32 cellular contexts compared by ENCODE assay signal in genomic region chr12:87828384-87828973, GRCh38.
DNase-seq lines count a peak whose midpoint lies in the region; ATAC-seq, FAIRE-seq and TF ChIP-seq lines count a peak whose summit lies in the region.
"Had no signal": no experiment of that assay in that cellular context is flagged by ENCODE, and none has a peak within 500 bp of the region (broad histone marks: within the 10 kb centered on the region; RNA-seq: fewer than 3 reads in every experiment).

No MANE protein-coding gene starts in this region.

- no peaks in the 10 kb centered on the region for H4K20me1 ChIP-seq in SK-N-SH (ENCODE audit: insufficient read depth)

- TF ChIP-seq RAD21 in A549 (conservative IDR thresholded peaks at IDR 0.05 in 1 of 2, IDR thresholded peaks at IDR 0.05 in 1 of 2) (no peak), SK-N-SH (IDR thresholded peaks at IDR 0.05; ENCODE audit: low read length) (no peak)

- H3K9me2 ChIP-seq in SK-N-SH = no peaks in the 10 kb centered on the region

- peak overlapping the region; percentile 56; the same call in 1 of the 3 replicates for H3K4me2 ChIP-seq in A549
- H3K4me2 ChIP-seq in SK-N-SH = no peak overlapping the region
- H3K4me2 ChIP-seq: GM23338, KMS-11, smooth muscle cell had no signal

- POLR2A ChIA-PET in A549 (lab: Yijun Ruan, JAX) (interaction anchor here (0.8 kb wide), 1 partner anchor 12 kb away, joined by 3 read pairs; no protein-coding TSS in a partner anchor), SK-N-SH (lab: Yijun Ruan, JAX) (no interaction called here)

- H3K79me2 ChIP-seq in SK-N-SH (ENCODE audit: insufficient read depth) = no peaks in the 10 kb centered on the region

- no peaks in the 10 kb centered on the region for H3K36me3 Mint-ChIP-seq in activated T-cell treated with anti-CD3 and anti-CD28 coated beads, Interleukin-2, amount 50 U/mL, for 72 hours (ENCODE audit: insufficient read depth in 2 of 2)
- H3K36me3 Mint-ChIP-seq: activated naive CD4-positive, alpha-beta T cell treated with anti-CD3 and anti-CD28 coated beads, Interleukin-2, amount 10 ng/mL, durations not matched to agents 7 days and 5 days; brain; CD8-positive, alpha-beta T cell; natural killer cell had no signal

- H3K4me3 Mint-ChIP-seq in activated T-cell treated with anti-CD3 and anti-CD28 coated beads, Interleukin-2, amount 50 U/mL, for 72 hours = no peak overlapping the region
- H3K4me3 Mint-ChIP-seq: activated CD4-positive, alpha-beta memory T cell treated with anti-CD3 and anti-CD28 coated beads, Interleukin-2, amount 10 ng/mL, durations not matched to agents 7 days and 5 days; activated naive CD4-positive, alpha-beta T cell treated with anti-CD3 and anti-CD28 coated beads, Interleukin-2, amount 10 ng/mL, durations not matched to agents 7 days and 5 days; brain; CD8-positive, alpha-beta T cell; GM23338; natural killer cell had no signal

- intact Hi-C loops in ascending aorta (cut with DNase I) = no loop called here

- H3K27me3 ChIP-seq in ascending aorta (no peaks in the 10 kb centered on the region), SK-N-SH (ENCODE audit: insufficient read depth) (no peaks in the 10 kb centered on the region)
- H3K27me3 ChIP-seq: adrenal gland, pancreas, upper lobe of right lung had no signal

- ATAC-seq in A549 = no peak
- no peak for ATAC-seq in activated T-cell treated with anti-CD3 and anti-CD28 coated beads, Interleukin-2, amount 50 U/mL, for 72 hours (replicated peaks in 1 of 2)
- ATAC-seq: CD8-positive, alpha-beta T cell; GM23338; natural killer cell; Right ventricle myocardium inferior; upper lobe of right lung had no signal

- H3K9me3 ChIP-seq in A549 (peaks cover 11% of the 10 kb centered on the region; the same call in 1 of the 3 replicates), ascending aorta (no peaks in the 10 kb centered on the region), SK-N-SH (no peaks in the 10 kb centered on the region)
- H3K9me3 ChIP-seq: lower lobe of right lung, mucosa of descending colon, pancreas, upper lobe of right lung had no signal

- WGBS in A549 (ENCODE audit: missing lambda C conversion rate) = 92% methylated on average over 6 of the region's 6 CpGs
- WGBS in SK-N-SH (ENCODE audit: low lambda C conversion rate) = 90% methylated on average over 6 of the region's 6 CpGs

- no peak for FAIRE-seq in A549 (lab: Jason Lieb, UNC)
- FAIRE-seq: pancreas had no signal

- no peak for DNase-seq in A549 (ENCODE audit: low read depth in 1 of 2, low spot score in 1 of 2)
- peak; percentile 52 for DNase-seq in NCI-H1417 treated with DMSO at 0.1 percent for 48 hours (lab: John Stamatoyannopoulos, UW)
- DNase-seq in ascending aorta (ENCODE audit: low spot score in 2 of 2) = no peak
- DNase-seq in lung microvascular endothelial cell (ENCODE audit: low read depth in 2 of 2) = peak; percentile 29 to 41
- no peak for DNase-seq in activated CD8-positive, alpha-beta memory T cell treated with anti-CD3 and anti-CD28 coated beads, Interleukin-2, amount 50 U/mL, for 4 hours
- no peak for DNase-seq in NCI-H1694 (lab: John Stamatoyannopoulos, UW)
- DNase-seq in SK-N-SH = no peak
- no peak for DNase-seq in activated T-cell treated with anti-CD3 and anti-CD28 coated beads, Interleukin-2, amount 50 U/mL, for 72 hours
- DNase-seq: activated CD4-positive, alpha-beta memory T cell treated with anti-CD3 and anti-CD28 coated beads, Interleukin-2, amount 10 ng/mL, durations not matched to agents 7 days and 5 days; activated CD8-positive, alpha-beta memory T cell treated with anti-CD3 and anti-CD28 coated beads, Interleukin-2, amount 50 U/mL, for 48 hours; activated naive CD4-positive, alpha-beta T cell treated with anti-CD3 and anti-CD28 coated beads, Interleukin-2, amount 10 ng/mL, durations not matched to agents 7 days and 5 days; adrenal gland; CD8-positive, alpha-beta T cell; cerebellar nuclear complex; hippocampal formation; lower lobe of right lung; MM.1S; mucosa of descending colon; natural killer cell; NCI-H1105 treated with DMSO at 0.1 percent for 48 hours; NCI-H2171; NCI-H510A treated with DMSO at 0.1 percent for 48 hours; NK-92 treated with Interleukin-12 subunit alpha and Interleukin-12 subunit beta, amount 100 ng/mL, for 24 hours; pancreas; stimulated activated naive CD4-positive, alpha-beta T cell; T-helper 9 cell; upper lobe of right lung had no signal

- peaks cover 0 to 2% of the 10 kb centered on the region in 2 donors for H3K9me3 Mint-ChIP-seq in activated T-cell treated with anti-CD3 and anti-CD28 coated beads, Interleukin-2, amount 50 U/mL, for 72 hours
- H3K9me3 Mint-ChIP-seq: activated CD4-positive, alpha-beta memory T cell treated with anti-CD3 and anti-CD28 coated beads, Interleukin-2, amount 10 ng/mL, durations not matched to agents 7 days and 5 days; activated naive CD4-positive, alpha-beta T cell treated with anti-CD3 and anti-CD28 coated beads, Interleukin-2, amount 10 ng/mL, durations not matched to agents 7 days and 5 days; brain; CD8-positive, alpha-beta T cell; GM23338 had no signal

- no peak for TF ChIP-seq POLR2A in A549 (IDR thresholded peaks at IDR 0.05; ENCODE audit: low read length)

- H3K27me3 Mint-ChIP-seq in activated T-cell treated with anti-CD3 and anti-CD28 coated beads, Interleukin-2, amount 50 U/mL, for 72 hours (ENCODE audit: low read depth) = no peaks in the 10 kb centered on the region
- H3K27me3 Mint-ChIP-seq: activated CD4-positive, alpha-beta memory T cell treated with anti-CD3 and anti-CD28 coated beads, Interleukin-2, amount 10 ng/mL, durations not matched to agents 7 days and 5 days; activated naive CD4-positive, alpha-beta T cell treated with anti-CD3 and anti-CD28 coated beads, Interleukin-2, amount 10 ng/mL, durations not matched to agents 7 days and 5 days; brain had no signal

- no peaks in the 10 kb centered on the region for H3K36me3 ChIP-seq in ascending aorta
- H3K36me3 ChIP-seq in SK-N-SH (replicated peaks in 1 of 2; ENCODE audit: control insufficient read depth in 1 of 2, insufficient read depth in 2 of 2, low read length in 1 of 2) = no peaks in the 10 kb centered on the region
- H3K36me3 ChIP-seq: adrenal gland, lower lobe of right lung, pancreas, upper lobe of right lung had no signal

- H3K27ac ChIP-seq in A549 (peak overlapping the region; percentile 67 to 83; a peak in 5 of 6 replicates), ascending aorta (no peak overlapping the region), SK-N-SH (ENCODE audit: low read depth in 2 of 2, low read length in 1 of 2) (no peak overlapping the region)
- H3K27ac ChIP-seq: adrenal gland, KMS-11, lower lobe of right lung, pancreas, upper lobe of right lung had no signal

- H3K27ac Mint-ChIP-seq in activated T-cell treated with anti-CD3 and anti-CD28 coated beads, Interleukin-2, amount 50 U/mL, for 72 hours = no peak overlapping the region
- H3K27ac Mint-ChIP-seq: activated CD4-positive, alpha-beta memory T cell treated with anti-CD3 and anti-CD28 coated beads, Interleukin-2, amount 10 ng/mL, durations not matched to agents 7 days and 5 days; activated naive CD4-positive, alpha-beta T cell treated with anti-CD3 and anti-CD28 coated beads, Interleukin-2, amount 10 ng/mL, durations not matched to agents 7 days and 5 days; brain; CD8-positive, alpha-beta T cell; GM23338; natural killer cell had no signal

- H3K9ac ChIP-seq in SK-N-SH = no peak overlapping the region
- H3K9ac ChIP-seq: KMS-11 had no signal

- CTCF ChIA-PET in A549 (lab: Yijun Ruan, JAX) = no interaction called here
- CTCF ChIA-PET in SK-N-SH (lab: Yijun Ruan, JAX) = interaction anchor here (1.3 kb wide), 1 partner anchor 545 kb away, joined by 3 read pairs; no protein-coding TSS in a partner anchor

- no peaks in the 10 kb centered on the region for H3F3A ChIP-seq in SK-N-SH (replicated peaks; ENCODE audit: insufficient read depth)

- TF ChIP-seq EP300 in A549 (IDR thresholded peaks at IDR 0.05) = no peak
- no peak for TF ChIP-seq EP300 in SK-N-SH (IDR thresholded peaks at IDR 0.05; ENCODE audit: borderline replicate concordance in 1 of 2, low read depth in 1 of 2, low read length in 1 of 2)

- no peaks in the 10 kb centered on the region for H3K4me1 Mint-ChIP-seq in activated T-cell treated with anti-CD3 and anti-CD28 coated beads, Interleukin-2, amount 50 U/mL, for 72 hours (ENCODE audit: low read depth)
- H3K4me1 Mint-ChIP-seq: activated CD4-positive, alpha-beta memory T cell treated with anti-CD3 and anti-CD28 coated beads, Interleukin-2, amount 10 ng/mL, durations not matched to agents 7 days and 5 days; activated naive CD4-positive, alpha-beta T cell treated with anti-CD3 and anti-CD28 coated beads, Interleukin-2, amount 10 ng/mL, durations not matched to agents 7 days and 5 days; brain; GM23338; natural killer cell had no signal

- TF ChIP-seq CTCF in A549 (IDR thresholded peaks at IDR 0.05) = no peak
- TF ChIP-seq CTCF in ascending aorta (IDR thresholded peaks at IDR 0.05) = no peak
- no peak for TF ChIP-seq CTCF in SK-N-SH (IDR thresholded peaks at IDR 0.05)

- no peak overlapping the region for H3K4me3 ChIP-seq in A549
- H3K4me3 ChIP-seq in ascending aorta = peak overlapping the region; percentile 20 to 23
- H3K4me3 ChIP-seq in SK-N-SH (ENCODE audit: low read depth in 2 of 2, low read length in 1 of 2) = no peak overlapping the region
- H3K4me3 ChIP-seq: adrenal gland, GM23338, lower lobe of right lung, mucosa of descending colon, pancreas, smooth muscle cell, upper lobe of right lung had no signal

- no peak overlapping the region for H2AFZ ChIP-seq in SK-N-SH (ENCODE audit: low read depth)
- H2AFZ ChIP-seq: GM23338 had no signal

- H3K4me1 ChIP-seq in A549 (peaks cover 23% of the 10 kb centered on the region), ascending aorta (peaks cover 3 to 5% of the 10 kb centered on the region in 2 donors), SK-N-SH (ENCODE audit: control insufficient read depth in 1 of 2, insufficient read depth in 2 of 2, low read depth in 1 of 2, low read length in 1 of 2) (no peaks in the 10 kb centered on the region; a peak in 1 of 4 replicates)
- H3K4me1 ChIP-seq: adrenal gland, lower lobe of right lung, upper lobe of right lung had no signal

TF ChIP-seq in A549, 52 proteins besides CTCF, POLR2A, EP300 and RAD21:
- TF ChIP-seq FOXS1 (CRISPR knock-in tag; IDR thresholded peaks at IDR 0.05) (no peak), MAFK (IDR thresholded peaks at IDR 0.05; ENCODE audit: partially characterized antibody) (peak; percentile 96)

TF ChIP-seq in SK-N-SH, 30 proteins besides CTCF, POLR2A, EP300 and RAD21:
- TF ChIP-seq FOXM1 (IDR thresholded peaks at IDR 0.05; ENCODE audit: low read depth) = no peak

Comparison
In these comparisons a context has a peak if more than half of its experiments do, and no peak if none do; other contexts are left out.
1. DNase-seq: peak in NCI-H1417 treated with DMSO at 0.1 percent for 48 hours (single experiment) and lung microvascular endothelial cell (2 of 2); none in A549 (0 of 2), ascending aorta (0 of 2), activated CD8-positive, alpha-beta memory T cell treated with anti-CD3 and anti-CD28 coated beads, Interleukin-2, amount 50 U/mL, for 4 hours (single experiment), NCI-H1694 (single experiment), SK-N-SH (single experiment) and activated T-cell treated with anti-CD3 and anti-CD28 coated beads, Interleukin-2, amount 50 U/mL, for 72 hours (0 of 2).
2. H3K27ac ChIP-seq: peak in A549 (2 of 2); none in ascending aorta (0 of 2) and SK-N-SH (0 of 2).
3. H3K4me3 ChIP-seq: peak in ascending aorta (2 of 2); none in A549 (single experiment) and SK-N-SH (0 of 2).